9 cellular contexts compared by ENCODE assay signal in the genomic region with DNA sequence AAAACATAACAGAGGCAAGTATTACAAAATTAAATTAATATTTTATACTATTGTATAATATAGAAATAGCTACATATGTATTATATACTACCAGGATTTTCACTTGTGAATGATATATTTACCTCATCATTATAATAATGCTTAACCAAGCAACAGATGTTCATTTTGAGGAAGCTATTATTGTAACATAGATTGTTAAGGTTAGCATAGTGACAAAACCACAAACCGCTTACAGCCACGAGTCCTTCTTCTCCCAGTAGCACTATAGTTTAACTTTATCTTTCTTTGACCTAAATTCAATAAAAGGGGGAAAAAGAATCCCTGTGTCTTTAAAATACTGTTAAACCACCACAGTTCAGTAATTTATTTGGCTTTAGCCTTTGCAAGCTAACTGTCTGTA.
A peak's percentile ranks its signal among the peaks of the same experiment; 100 is the strongest.
DNase-seq lines count a peak whose midpoint lies in the region; ATAC-seq, FAIRE-seq and TF ChIP-seq lines count a peak whose summit lies in the region.
"Had no signal": no experiment of that assay in that cellular context is flagged by ENCODE, and none has a peak within 500 bp of the region (broad histone marks: within the 10 kb centered on the region; RNA-seq: fewer than 3 reads in every experiment).

No MANE protein-coding gene starts in this region.

- H3K27me3 Mint-ChIP-seq in CD8-positive, alpha-beta T cell (ENCODE audit: low read depth) = no peaks in the 10 kb centered on the region

- no peaks in the 10 kb centered on the region for H3K36me3 Mint-ChIP-seq in CD8-positive, alpha-beta T cell

- H3K9me3 Mint-ChIP-seq in CD8-positive, alpha-beta T cell = peaks cover 4% of the 10 kb centered on the region

- no peak overlapping the region for H3K4me3 Mint-ChIP-seq in CD8-positive, alpha-beta T cell
- H3K4me3 Mint-ChIP-seq: T-helper 1 cell treated with Interleukin-12 subunit alpha and Interleukin-12 subunit beta and Interleukin-4 antibody, amounts not matched to agents 30 μg/mL and 1 μg/mL, for 36 hours had no signal

- H3K27ac ChIP-seq in CD8-positive, alpha-beta T cell (ENCODE audit: low read depth, low read length) = no peak overlapping the region

- no peak for TF ChIP-seq CTCF in CD8-positive, alpha-beta T cell (IDR thresholded peaks at IDR 0.05)

- no peak overlapping the region for H3K27ac Mint-ChIP-seq in CD8-positive, alpha-beta T cell
- H3K27ac Mint-ChIP-seq: T-helper 1 cell treated with Interleukin-12 subunit alpha and Interleukin-12 subunit beta and Interleukin-4 antibody, amounts not matched to agents 30 μg/mL and 1 μg/mL, for 36 hours had no signal

- intact Hi-C loops in CD8-positive, alpha-beta T cell (cut with DNase I, micrococcal nuclease) = loop anchor here in 1 of 2 experiments (5.0 kb wide), 1 partner anchor 57 kb away; no protein-coding TSS in a partner anchor

- no peak for TF ChIP-seq POLR2A in GM12892 (IDR thresholded peaks at IDR 0.05; ENCODE audit: low read depth, low read length)

- no peak for DNase-seq in CD8-positive, alpha-beta T cell
- DNase-seq in SKM-1 treated with dmso at 0.1 percent for 144 hours (lab: John Stamatoyannopoulos, UW; ENCODE audit: unreplicated experiment) = peak; percentile 69
- DNase-seq in GM12892 (ENCODE audit: insufficient read length) = no peak
- DNase-seq in 8988T = no peak
- no peak for DNase-seq in NCI-H1417 (lab: John Stamatoyannopoulos, UW)
- DNase-seq in NCI-H1105 (lab: John Stamatoyannopoulos, UW) = no peak

- H3K9me3 ChIP-seq in CD8-positive, alpha-beta T cell (ENCODE audit: low read length) = no peaks in the 10 kb centered on the region

- peaks cover 11% of the 10 kb centered on the region for H3K4me1 ChIP-seq in CD8-positive, alpha-beta T cell (ENCODE audit: insufficient read depth, low read length)

- peaks cover 18% of the 10 kb centered on the region for H3K4me1 Mint-ChIP-seq in CD8-positive, alpha-beta T cell (ENCODE audit: low read depth)

- peak; percentile 56 for ATAC-seq in CD8-positive, alpha-beta T cell
- ATAC-seq in GM19468 (IDR thresholded peaks at IDR 0.05; ENCODE audit: extremely low read depth, unreplicated experiment) (peak; percentile 75), HG03175 (IDR thresholded peaks at IDR 0.05; ENCODE audit: unreplicated experiment) (peak; percentile 99)

- FAIRE-seq in GM12892 (lab: Jason Lieb, UNC) = no peak

- H3K27me3 ChIP-seq in CD8-positive, alpha-beta T cell (ENCODE audit: insufficient read depth, low read length) = no peaks in the 10 kb centered on the region

- POLR2A ChIA-PET in CD8-positive, alpha-beta T cell (lab: Charles Lee) = no interaction called here

- H3K36me3 ChIP-seq in CD8-positive, alpha-beta T cell (ENCODE audit: insufficient read depth, low read length) = no peaks in the 10 kb centered on the region

- no peak overlapping the region for H3K4me3 ChIP-seq in CD8-positive, alpha-beta T cell (ENCODE audit: low read depth, low read length)

- CTCF ChIA-PET in CD8-positive, alpha-beta T cell (lab: Charles Lee) = interaction anchor here (0.7 kb wide), 2 partner anchors 684 to 884 kb away, joined by 3 to 4 read pairs; no protein-coding TSS in a partner anchor
